In genomic region chr18:13720123-13720522, GRCh38 we compare ENCODE assay signal across 5 cellular contexts.
"Had no signal": no experiment of that assay in that cellular context is flagged by ENCODE, and none has a peak within 500 bp of the region (broad histone marks: within the 10 kb centered on the region; RNA-seq: fewer than 3 reads in every experiment).

No MANE protein-coding gene starts in this region.

- H3K4me2 ChIP-seq: GM23338 had no signal

- DNase-seq: H9, HCEC 1CT, KBM-7 had no signal

- H3K4me3 ChIP-seq: GM23338 had no signal

- H2AFZ ChIP-seq: GM23338 had no signal

- ATAC-seq: GM23338, HepG2 had no signal
